In the genomic region with DNA sequence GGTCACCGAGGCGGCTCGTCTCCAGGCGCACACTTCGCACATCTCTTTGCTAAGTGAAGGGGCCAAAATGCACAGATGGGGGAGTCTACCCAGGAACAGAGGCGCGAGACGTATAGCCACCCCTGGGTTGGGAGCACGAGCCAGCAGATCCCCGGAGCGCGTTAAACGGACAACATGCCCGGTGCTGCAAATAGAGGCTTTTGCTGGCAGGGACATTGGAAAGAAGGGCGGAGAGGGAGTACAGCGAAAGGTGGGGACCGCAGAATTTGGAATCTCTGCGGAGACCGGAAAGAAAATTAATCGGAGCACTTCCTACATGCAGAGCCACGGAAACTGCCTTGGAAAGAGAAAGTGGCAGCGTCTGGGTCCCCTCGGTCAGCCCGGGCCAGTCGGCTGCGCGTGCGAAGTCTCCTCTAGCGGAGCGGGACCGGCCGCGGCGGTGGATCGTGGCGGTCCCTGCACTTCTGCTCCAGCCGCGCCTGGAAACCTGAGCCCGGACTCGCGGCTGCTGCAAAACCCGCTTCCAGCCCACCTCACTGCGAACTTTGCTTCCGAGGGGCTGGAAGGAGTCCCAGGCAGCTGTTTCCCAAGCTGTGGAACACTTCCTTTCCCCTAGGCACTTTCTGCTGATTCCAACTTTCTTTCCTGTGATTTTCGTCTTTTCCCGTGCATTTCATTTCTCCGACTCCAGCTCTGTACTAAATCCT, we compare ENCODE assay signal across 8 cellular contexts. TPM values are rescaled to one million over a fixed set of nuclear protein-coding genes. Genes with fewer than 3 reads are reported as not detected.
DNase-seq lines count a peak whose midpoint lies in the region; ATAC-seq and TF ChIP-seq lines count a peak whose summit lies in the region.

No MANE protein-coding gene starts in this region.

- peaks cover 5 to 20% (median 12%) of the 10 kb centered on the region in 7 donors for H3K4me1 Mint-ChIP-seq in naive thymus-derived CD4-positive, alpha-beta T cell

- DNase-seq in GM10266 (ENCODE audit: extremely low spot score) (peak; percentile 42), NCI-H146 treated with DMSO at 0.1 percent for 48 hours (lab: John Stamatoyannopoulos, UW; ENCODE audit: unreplicated experiment) (peak; percentile 64), fibroblast of the aortic adventitia (ENCODE audit: low read depth) (peak; percentile 73), transverse colon (peak; percentile 39)
- peak; percentile 22 for DNase-seq in activated T-cell treated with anti-CD3 and anti-CD28 coated beads, Interleukin-2, amount 50 U/mL, for 1 hour
- peak in 3 of 9 donors; percentile 2 to 41 (median 16) for DNase-seq in naive thymus-derived CD4-positive, alpha-beta T cell

- H3K27ac ChIP-seq in 22Rv1, result peak overlapping the region; percentile 70
- peak overlapping the region; percentile 22 for H3K27ac ChIP-seq in naive thymus-derived CD4-positive, alpha-beta T cell (ENCODE audit: low read depth, low read length)
- H3K27ac ChIP-seq in transverse colon, result peak overlapping the region; percentile 81 to 88 (median 87)

- peak; percentile 29 for ATAC-seq in HG02763 (IDR thresholded peaks at IDR 0.05; ENCODE audit: unreplicated experiment)
- peak; percentile 31 for ATAC-seq in naive thymus-derived CD4-positive, alpha-beta T cell

- no peak for TF ChIP-seq EP300 in transverse colon (IDR thresholded peaks at IDR 0.05; ENCODE audit: low read depth)

- TF ChIP-seq CTCF in 22Rv1 (IDR thresholded peaks at IDR 0.05), result no peak
- TF ChIP-seq CTCF in GM10266 (IDR thresholded peaks at IDR 0.05; ENCODE audit: control insufficient read depth, insufficient read depth, low read depth, missing control alignments), result no peak
- TF ChIP-seq CTCF in fibroblast of the aortic adventitia (IDR thresholded peaks at IDR 0.05; ENCODE audit: insufficient read depth, low read length), result no peak
- TF ChIP-seq CTCF in transverse colon (IDR thresholded peaks at IDR 0.05), result no peak

- in situ Hi-C loops in transverse colon (cut with MboI; ENCODE audit: low pct_ligation_motif_present in 1 of 4, low pct_unique_long_range_greater_than_20kb in 1 of 4, low sequenced_read_pairs in 3 of 4), result loop anchor here in 1 of 4 donors (25.0 kb wide), 1 partner anchor 1569 kb away; no protein-coding TSS in a partner anchor

- no peaks in the 10 kb centered on the region for H3K36me3 ChIP-seq in naive thymus-derived CD4-positive, alpha-beta T cell (ENCODE audit: control insufficient read depth in 2 of 3, insufficient read depth in 3 of 3, low read length in 3 of 3)
- no peaks in the 10 kb centered on the region for H3K36me3 ChIP-seq in transverse colon

- H3K4me1 ChIP-seq in naive thymus-derived CD4-positive, alpha-beta T cell (ENCODE audit: control insufficient read depth in 2 of 2, insufficient read depth in 2 of 2, low read length in 2 of 2), result peaks cover 0 to 18% of the 10 kb centered on the region in 2 donors
- peaks cover 0 to 17% (median 7%) of the 10 kb centered on the region in 4 donors for H3K4me1 ChIP-seq in transverse colon

- CTCF ChIA-PET in naive thymus-derived CD4-positive, alpha-beta T cell (lab: Charles Lee), result no interaction called here

- no peaks in the 10 kb centered on the region for H3K9me3 Mint-ChIP-seq in naive thymus-derived CD4-positive, alpha-beta T cell

- no peak overlapping the region for H3K4me3 Mint-ChIP-seq in naive thymus-derived CD4-positive, alpha-beta T cell

- H3K9me3 ChIP-seq in naive thymus-derived CD4-positive, alpha-beta T cell (ENCODE audit: control insufficient read depth in 2 of 3, low read length in 3 of 3), result no peaks in the 10 kb centered on the region
- H3K9me3 ChIP-seq in transverse colon, result no peaks in the 10 kb centered on the region

- peak overlapping the region; percentile 94 for H3K4me3 ChIP-seq in fibroblast of the aortic adventitia (ENCODE audit: low read depth, low read length)
- peak overlapping the region; percentile 50 for H3K4me3 ChIP-seq in naive thymus-derived CD4-positive, alpha-beta T cell (ENCODE audit: low read length)
- peak overlapping the region; percentile 63 to 88 (median 73) for H3K4me3 ChIP-seq in transverse colon

- H3K27me3 ChIP-seq in naive thymus-derived CD4-positive, alpha-beta T cell (ENCODE audit: control insufficient read depth in 2 of 2, insufficient read depth in 2 of 2, low read length in 2 of 2), result no peaks in the 10 kb centered on the region
- peaks cover 28% of the 10 kb centered on the region for H3K27me3 ChIP-seq in transverse colon

- 0 to 1% methylated on average over 3 to 47 of the region's 47 CpGs for WGBS in transverse colon (ENCODE audit: low coverage in 1 of 2), 2 donors

- no peak for TF ChIP-seq POLR2A in transverse colon (IDR thresholded peaks at IDR 0.05)

- POLR2A ChIA-PET in naive thymus-derived CD4-positive, alpha-beta T cell (lab: Charles Lee), result no interaction called here

- intact Hi-C loops in naive thymus-derived CD4-positive, alpha-beta T cell (cut with micrococcal nuclease), result no loop called here
- intact Hi-C loops in transverse colon (cut with DNase I; ENCODE audit: low total_unique reads), result no loop called here

- no peaks in the 10 kb centered on the region for H3K36me3 Mint-ChIP-seq in naive thymus-derived CD4-positive, alpha-beta T cell

- peaks cover 13 to 25% (median 17%) of the 10 kb centered on the region in 5 donors for H3K27me3 Mint-ChIP-seq in naive thymus-derived CD4-positive, alpha-beta T cell

- peak overlapping the region in 6 of 9 donors; percentile 19 to 94 (median 69) for H3K27ac Mint-ChIP-seq in naive thymus-derived CD4-positive, alpha-beta T cell

RNA-seq across cellular contexts. Expression of gene PCDH9, which starts 0.8 kb away (rescaled TPM):
- 5.0 and 19.0 TPM in 2 replicates for total RNA-seq in fibroblast of the aortic adventitia (ENCODE audit: low replicate concordance)
- total RNA-seq in naive thymus-derived CD4-positive, alpha-beta T cell, result 1 to 10 TPM in 1 of 5 experiments, under 1 TPM in 4; 0.10 to 1.3 (median 0.24) TPM
- polyA plus RNA-seq in naive thymus-derived CD4-positive, alpha-beta T cell, result under 1 TPM; 0.08 to 0.18 TPM
- total RNA-seq in transverse colon, result 1 to 10 TPM in 3 of 4 donors, under 1 TPM in 1; 0.37 to 2.4 (median 1.5) TPM

Comparison
In these comparisons a context has a peak if more than half of its experiments do, and no peak if none do; other contexts are left out.
1. H3K27ac ChIP-seq: peak in every context shown above with its lines; median percentile 87 in transverse colon; 70 in 22Rv1; 22 in naive thymus-derived CD4-positive, alpha-beta T cell.